ENCODE assay signal across 23 cellular contexts in the genomic region with DNA sequence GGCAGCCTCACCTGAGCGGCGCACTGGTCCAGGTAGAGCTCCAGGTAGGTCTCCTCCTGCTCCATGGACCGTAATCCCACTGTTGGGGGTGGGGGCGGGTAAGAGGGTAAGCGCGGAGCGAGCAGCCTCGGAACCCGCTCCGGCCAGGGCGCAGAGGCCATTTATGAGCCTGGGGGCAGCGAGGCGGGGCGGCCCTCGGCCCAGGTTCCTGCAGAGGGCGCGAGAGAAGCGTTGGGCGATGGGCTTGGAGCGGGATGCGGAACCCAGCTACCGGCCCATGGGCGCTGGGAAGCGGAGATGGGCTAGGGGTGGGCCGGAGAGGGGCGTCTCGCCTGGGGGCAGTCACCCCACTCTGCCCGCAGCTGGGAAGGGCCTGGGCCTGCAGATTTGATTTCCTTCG. TPM values are rescaled to one million over a fixed set of nuclear protein-coding genes. Genes with fewer than 3 reads are reported as not detected.
DNase-seq lines count a peak whose midpoint lies in the region; ATAC-seq, FAIRE-seq and TF ChIP-seq lines count a peak whose summit lies in the region.
"Had no signal": no experiment of that assay in that cellular context is flagged by ENCODE, and none has a peak within 500 bp of the region (broad histone marks: within the 10 kb centered on the region; RNA-seq: fewer than 3 reads in every experiment).

Gene TBPL2 (minus strand): TSS at position 232 of the 400 bp plus-strand sequence. CDS start 167 bp downstream, at position 65.

- no peak within 1 kb of the TSS for H3K27ac ChIP-seq in astrocyte (ENCODE audit: low read depth, low read length)
- H3K27ac ChIP-seq in tibial artery, result no peak within 1 kb of the TSS
- no peak within 1 kb of the TSS for H3K27ac ChIP-seq in HepG2 (ENCODE audit: extremely low read length, insufficient read depth, low read length)
- H3K27ac ChIP-seq: coronary artery, right lobe of liver, SJCRH30 had no signal

- H3K4me3 Mint-ChIP-seq in astrocyte (ENCODE audit: unreplicated experiment), result no peak within 1 kb of the TSS
- no peak within 1 kb of the TSS for H3K4me3 Mint-ChIP-seq in neural crest cell
- H3K4me3 Mint-ChIP-seq: activated CD8-positive, alpha-beta memory T cell treated with anti-CD3 and anti-CD28 coated beads, Interleukin-2, amount 10 ng/mL, durations not matched to agents 7 days and 5 days; IgD-negative memory B cell had no signal

- TF ChIP-seq RAD21 in HepG2 (CRISPR knock-in tag; IDR thresholded peaks at IDR 0.05), result no peak

- no peak within 1 kb of the TSS for H3K4me2 ChIP-seq in astrocyte (ENCODE audit: low read length)
- no peak within 1 kb of the TSS for H3K4me2 ChIP-seq in HepG2 (ENCODE audit: low read depth, low read length)

- H3K36me3 ChIP-seq in astrocyte (ENCODE audit: insufficient read depth, low read length) (no peaks in the 10 kb centered on the region), tibial artery (no peaks in the 10 kb centered on the region), HepG2 (replicated peaks in 1 of 2; ENCODE audit: control insufficient read depth in 1 of 2, insufficient read depth in 2 of 2, low read length in 2 of 2) (no peaks in the 10 kb centered on the region)
- H3K36me3 ChIP-seq: right lobe of liver, SJCRH30 had no signal

- no peaks in the 10 kb centered on the region for H3K27me3 Mint-ChIP-seq in astrocyte (ENCODE audit: low read depth, unreplicated experiment)
- H3K27me3 Mint-ChIP-seq in neural crest cell (ENCODE audit: low read depth), result peaks cover 23% of the 10 kb centered on the region

- H3K27me3 ChIP-seq in astrocyte (ENCODE audit: insufficient read depth, low read length) (no peaks in the 10 kb centered on the region), tibial artery (peaks cover 0 to 26% of the 10 kb centered on the region in 2 donors), HepG2 (ENCODE audit: control insufficient read depth in 1 of 2, insufficient read depth in 2 of 2, low read length in 2 of 2) (no peaks in the 10 kb centered on the region)
- H3K27me3 ChIP-seq: right lobe of liver, SJCRH30 had no signal

- ATAC-seq in HepG2, result no peak
- ATAC-seq: activated CD4-positive, CD25-positive, alpha-beta regulatory T cell treated with anti-CD3 and anti-CD28 coated beads, Interleukin-2, amount 50 U/mL, for 24 hours; activated CD8-positive, alpha-beta memory T cell treated with anti-CD3 and anti-CD28 coated beads, Interleukin-2, amount 10 ng/mL, durations not matched to agents 7 days and 5 days had no signal

- H3K9ac ChIP-seq in astrocyte (ENCODE audit: low read length), result no peak within 1 kb of the TSS
- H3K9ac ChIP-seq in HepG2 (ENCODE audit: insufficient read depth, low read depth, low read length), result no peak within 1 kb of the TSS

- no peak for TF ChIP-seq POLR2A in HepG2 (IDR thresholded peaks at IDR 0.05; ENCODE audit: insufficient read depth in 1 of 2, low read depth in 2 of 2, low read length in 2 of 2)

- no peak within 1 kb of the TSS for H3K4me3 ChIP-seq in astrocyte (ENCODE audit: insufficient read depth, low read depth, low read length)
- no peak within 1 kb of the TSS for H3K4me3 ChIP-seq in fibroblast of pulmonary artery (replicated peaks; ENCODE audit: low read depth, low read length)
- H3K4me3 ChIP-seq in tibial artery, result no peak within 1 kb of the TSS
- H3K4me3 ChIP-seq in HepG2 (replicated peaks in 1 of 3; ENCODE audit: insufficient read depth in 1 of 3, low read depth in 2 of 3, low read length in 3 of 3), result no peak within 1 kb of the TSS
- H3K4me3 ChIP-seq: coronary artery, right lobe of liver, SJCRH30 had no signal

- H3K4me1 Mint-ChIP-seq in astrocyte (ENCODE audit: low read depth, unreplicated experiment) (peaks cover 4% of the 10 kb centered on the region), neural crest cell (no peaks in the 10 kb centered on the region)
- H3K4me1 Mint-ChIP-seq: activated CD8-positive, alpha-beta memory T cell treated with anti-CD3 and anti-CD28 coated beads, Interleukin-2, amount 10 ng/mL, durations not matched to agents 7 days and 5 days; IgD-negative memory B cell had no signal

- TF ChIP-seq CTCF in GM10266 (IDR thresholded peaks at IDR 0.05; ENCODE audit: control insufficient read depth, insufficient read depth, low read depth, missing control alignments) (peak; percentile 7), astrocyte (IDR thresholded peaks at IDR 0.05; ENCODE audit: insufficient read depth, low read depth, low read length) (no peak), fibroblast of pulmonary artery (IDR thresholded peaks at IDR 0.05; ENCODE audit: low read length, missing control alignments) (peak; percentile 30), neural crest cell (conservative IDR thresholded peaks at IDR 0.05) (peak; percentile 25), tibial artery (IDR thresholded peaks at IDR 0.05) (no peak), HepG2 (CRISPR knock-in tag; IDR thresholded peaks at IDR 0.05) (no peak)

- H3K79me2 ChIP-seq in astrocyte (ENCODE audit: insufficient read depth, low read length) (no peaks in the 10 kb centered on the region), HepG2 (ENCODE audit: insufficient read depth, low read length) (no peaks in the 10 kb centered on the region)

- 89% methylated on average over 23 of the region's 29 CpGs for WGBS in HepG2 (ENCODE audit: low lambda C conversion rate)

- CTCF ChIA-PET in HepG2 (lab: Yijun Ruan, JAX; ENCODE audit: low intra/inter-chr PET ratio, low total read pairs), result interaction anchor here (0.6 kb wide), 1 partner anchor 179 kb away, joined by 3 read pairs; no protein-coding TSS in a partner anchor

- H3K27ac Mint-ChIP-seq in astrocyte (ENCODE audit: unreplicated experiment), result no peak within 1 kb of the TSS
- no peak within 1 kb of the TSS for H3K27ac Mint-ChIP-seq in neural crest cell (ENCODE audit: unreplicated experiment)
- H3K27ac Mint-ChIP-seq: activated CD8-positive, alpha-beta memory T cell treated with anti-CD3 and anti-CD28 coated beads, Interleukin-2, amount 10 ng/mL, durations not matched to agents 7 days and 5 days; IgD-negative memory B cell had no signal

- FAIRE-seq in astrocyte (lab: Jason Lieb, UNC) (no peak), HepG2 (lab: Jason Lieb, UNC) (no peak)

- DNase-seq in GM10266 (ENCODE audit: extremely low spot score) (no peak), astrocyte (ENCODE audit: low read depth) (no peak), fibroblast of pulmonary artery (ENCODE audit: low read depth) (no peak), neural crest cell (ENCODE audit: low read depth, low spot score) (no peak), tibial artery (no peak), NCI-H1694 (lab: John Stamatoyannopoulos, UW) (no peak), HepG2 (ENCODE audit: low spot score) (no peak)
- DNase-seq in NK-92 treated with Interleukin-12 subunit alpha and Interleukin-12 subunit beta, amount 100 ng/mL, for 24 hours (lab: John Stamatoyannopoulos, UW), result no peak
- DNase-seq: activated CD8-positive, alpha-beta memory T cell treated with anti-CD3 and anti-CD28 coated beads, Interleukin-2, amount 10 ng/mL, durations not matched to agents 7 days and 5 days; activated gamma-delta T cell treated with Interleukin-2 at 50 U/mL for 16 hours; amygdala; erythroblast; NCI-H2029; NCI-H524; nucleus accumbens; right lobe of liver; SJCRH30; stimulated activated CD4-positive, alpha-beta T cell treated with anti-CD3 and anti-CD28 coated beads, Interleukin-1b, Interleukin-23, amount 100 ng/mL, for 48 hours; T-helper 9 cell had no signal

- POLR2A ChIA-PET in HepG2 (lab: Yijun Ruan, JAX), result no interaction called here

- intact Hi-C loops in tibial artery (cut with DNase I; ENCODE audit: low total_unique reads), result no loop called here
- intact Hi-C loops in HepG2 (cut with micrococcal nuclease; ENCODE audit: unreplicated experiment), result no loop called here

- H4K20me1 ChIP-seq in astrocyte (ENCODE audit: insufficient read depth, low read length) (no peaks in the 10 kb centered on the region), HepG2 (ENCODE audit: insufficient read depth, low read length) (no peaks in the 10 kb centered on the region)

- TF ChIP-seq EP300 in HepG2 (IDR thresholded peaks at IDR 0.05; ENCODE audit: low read depth in 2 of 2, low read length in 2 of 2) (no peak), HepG2 (CRISPR knock-in tag; IDR thresholded peaks at IDR 0.05; ENCODE audit: borderline replicate concordance) (no peak)

- H3K4me1 ChIP-seq in astrocyte (ENCODE audit: insufficient read depth, low read length), result no peaks in the 10 kb centered on the region
- no peaks in the 10 kb centered on the region for H3K4me1 ChIP-seq in tibial artery
- peaks cover 13% of the 10 kb centered on the region for H3K4me1 ChIP-seq in HepG2 (ENCODE audit: insufficient read depth, low read length)
- H3K4me1 ChIP-seq: right lobe of liver, SJCRH30 had no signal

- H2AFZ ChIP-seq in astrocyte (ENCODE audit: low read depth, low read length), result peak within 1 kb of the TSS; percentile 47
- H2AFZ ChIP-seq in HepG2 (ENCODE audit: low read length), result no peak within 1 kb of the TSS

- no peaks in the 10 kb centered on the region for H3K9me3 ChIP-seq in astrocyte (ENCODE audit: insufficient read depth, low read depth, low read length)
- H3K9me3 ChIP-seq in tibial artery, result no peaks in the 10 kb centered on the region
- H3K9me3 ChIP-seq in HepG2 (ENCODE audit: low read length), result no peaks in the 10 kb centered on the region
- H3K9me3 ChIP-seq: right lobe of liver, SJCRH30 had no signal

- in situ Hi-C loops in HepG2 (cut with HindIII; ENCODE audit: extremely low pct_ligation_motif_present, low pct_unique_long_range_greater_than_20kb), result loop anchor here (25.0 kb wide), 1 partner anchor 222 kb away; no protein-coding TSS in a partner anchor

- H3K9me3 Mint-ChIP-seq in astrocyte (ENCODE audit: unreplicated experiment) (no peaks in the 10 kb centered on the region), neural crest cell (no peaks in the 10 kb centered on the region)
- H3K9me3 Mint-ChIP-seq: IgD-negative memory B cell had no signal

- H3K36me3 Mint-ChIP-seq in astrocyte (ENCODE audit: low read depth, unreplicated experiment) (no peaks in the 10 kb centered on the region), neural crest cell (ENCODE audit: low read depth) (no peaks in the 10 kb centered on the region)
- H3K36me3 Mint-ChIP-seq: activated CD8-positive, alpha-beta memory T cell treated with anti-CD3 and anti-CD28 coated beads, Interleukin-2, amount 10 ng/mL, durations not matched to agents 7 days and 5 days; IgD-negative memory B cell had no signal

- no TSS peak for BruUV-seq in HepG2 (replicated peaks; lab: Mats Ljungman, UMichigan)

RNA-seq across cellular contexts. Expression of gene TBPL2, which starts in this region (rescaled TPM):
- total RNA-seq in astrocyte (not detected in 2 replicates), neural crest cell (not detected in 2 replicates), HepG2 (2016; rRNA removed; fragmentation: Illumina TruSeq; extraction: Trizol) (not detected in 2 replicates)
- not detected in 2 replicates for total RNA-seq in HepG2 (2016; cell fraction: cytosol; rRNA removed; fragmentation: Illumina TruSeq; extraction: Trizol; ENCODE audit: low read depth)
- not detected in 2 replicates for total RNA-seq in HepG2 (2016; cell fraction: insoluble cytoplasmic fraction; rRNA removed; fragmentation: Illumina TruSeq; extraction: Trizol)
- not detected in 2 replicates for total RNA-seq in HepG2 (2016; cell fraction: membrane; rRNA removed; fragmentation: Illumina TruSeq; extraction: Trizol)
- not detected in 2 replicates for total RNA-seq in HepG2 (2016; cell fraction: nucleus; rRNA removed; fragmentation: Illumina TruSeq; extraction: Trizol)
- not detected in 2 replicates for polyA plus RNA-seq in HepG2 (2011; rRNA removed)
- not detected in 2 replicates for polyA plus RNA-seq in HepG2 (2011; cell fraction: cytosol; rRNA removed)
- polyA plus RNA-seq in HepG2 (2011; cell fraction: nucleus; rRNA removed), result not detected in 2 replicates
- 0.12 TPM in 1 of 2 replicates, not detected in the other for polyA plus RNA-seq in HepG2 (2012)
- not detected in 2 replicates for polyA plus RNA-seq in HepG2 (2016; cell fraction: cytosol; fragmentation: Illumina TruSeq; extraction: Trizol; ENCODE audit: low read depth)
- polyA plus RNA-seq in HepG2 (2016; cell fraction: insoluble cytoplasmic fraction; fragmentation: Illumina TruSeq; extraction: Trizol; ENCODE audit: low read depth), result not detected in 2 replicates
- not detected in 2 replicates for polyA plus RNA-seq in HepG2 (2016; cell fraction: membrane; fragmentation: Illumina TruSeq; extraction: Trizol; ENCODE audit: low read depth)
- not detected in 2 replicates for polyA plus RNA-seq in HepG2 (2016; cell fraction: nucleus; fragmentation: Illumina TruSeq; extraction: Trizol; ENCODE audit: insufficient read depth, low read depth)
- 0.08 TPM in 1 of 2 replicates, not detected in the other for polyA minus RNA-seq in HepG2 (2011; rRNA and poly(A)+ RNA removed; ENCODE audit: low replicate concordance)
- not detected in 2 replicates for polyA minus RNA-seq in HepG2 (2011; cell fraction: cytosol; rRNA and poly(A)+ RNA removed)
- polyA minus RNA-seq in HepG2 (2011; cell fraction: nucleus; rRNA and poly(A)+ RNA removed), result not detected in 2 replicates
- total RNA-seq: activated CD8-positive, alpha-beta memory T cell treated with anti-CD3 and anti-CD28 coated beads, Interleukin-2, amount 10 ng/mL, durations not matched to agents 7 days and 5 days; mononuclear cell; right lobe of liver; SJCRH30 had no signal
- polyA plus RNA-seq: IgD-negative memory B cell had no signal

Comparison
In these comparisons a context has a peak if more than half of its experiments do, and no peak if none do; other contexts are left out.
1. CTCF ChIP-seq: peak in GM10266 (single experiment), fibroblast of pulmonary artery (single experiment) and neural crest cell (single experiment); none in astrocyte (single experiment), tibial artery (0 of 2) and HepG2 (single experiment).